Comparison of ENCODE assay signal across 11 cellular contexts in the genomic region with DNA sequence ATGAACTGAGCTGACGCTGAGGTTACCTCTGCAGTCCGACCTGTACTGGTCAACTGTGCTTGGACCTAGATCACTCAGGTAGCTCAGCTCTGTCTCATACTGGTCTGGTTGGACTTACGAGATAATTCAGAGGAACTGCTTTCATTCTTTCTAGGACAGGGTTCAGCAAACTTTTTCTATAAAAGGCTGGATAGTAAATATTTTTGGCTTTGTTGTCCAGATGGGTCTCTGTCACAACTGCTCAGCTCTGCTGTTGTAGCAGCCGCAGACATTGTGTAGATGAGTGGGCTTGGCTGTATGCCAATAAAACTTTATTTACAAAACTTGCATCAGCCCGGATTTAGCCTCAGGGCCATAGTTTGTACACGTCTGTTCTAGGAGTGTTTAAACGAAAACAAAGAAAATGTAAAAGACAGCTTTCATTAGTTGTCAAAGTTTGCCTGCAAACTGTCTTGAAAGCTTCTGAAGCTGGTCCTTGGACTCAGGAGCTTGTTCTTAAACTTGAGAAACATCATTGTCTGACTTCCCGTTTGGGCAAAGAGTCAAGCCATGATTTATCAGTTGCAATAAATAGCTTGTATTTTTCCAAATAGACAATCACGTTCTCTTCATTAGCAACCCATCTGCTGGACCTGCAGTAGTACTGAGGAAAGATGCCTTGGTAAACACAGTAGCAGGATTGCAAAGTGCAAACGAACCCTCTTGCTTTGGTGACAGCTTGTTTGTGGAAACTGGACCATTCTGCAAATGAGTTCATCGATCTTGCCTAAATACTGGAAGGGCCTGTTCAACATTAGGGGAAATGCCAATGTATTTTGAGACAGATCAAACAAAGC.
DNase-seq lines count a peak whose midpoint lies in the region; ATAC-seq and TF ChIP-seq lines count a peak whose summit lies in the region.
"Had no signal": no experiment of that assay in that cellular context is flagged by ENCODE, and none has a peak within 500 bp of the region (broad histone marks: within the 10 kb centered on the region; RNA-seq: fewer than 3 reads in every experiment).

No MANE protein-coding gene starts in this region.

- H3K4me1 ChIP-seq in right lobe of liver, result peaks cover 0 to 21% (median 7%) of the 10 kb centered on the region in 4 donors

- no peaks in the 10 kb centered on the region for H3K27me3 ChIP-seq in right lobe of liver

- ATAC-seq in right lobe of liver, result peak; percentile 80 to 88 (median 86)

- DNase-seq in DMS79 treated with DMSO at 0.1 percent for 48 hours (lab: John Stamatoyannopoulos, UW) (peak; percentile 40), DMS79 (lab: John Stamatoyannopoulos, UW) (no peak), NCI-H2171 (lab: John Stamatoyannopoulos, UW) (peak; percentile 30), amniotic epithelial cell (ENCODE audit: low read depth) (peak; percentile 15), right lobe of liver (no peak), KBM-7 (no peak), SIG-M5 treated with dmso at 0.1 percent for 504 hours (lab: John Stamatoyannopoulos, UW; ENCODE audit: unreplicated experiment) (no peak), SKM-1 (lab: John Stamatoyannopoulos, UW; ENCODE audit: unreplicated experiment) (no peak)
- DNase-seq: activated naive CD8-positive, alpha-beta T cell treated with anti-CD3 and anti-CD28 coated beads, Interleukin-2, amount 10 ng/mL, durations not matched to agents 7 days and 5 days; effector CD4-positive, alpha-beta T cell; NCI-H510A had no signal

- H3K9me3 ChIP-seq in right lobe of liver, result no peaks in the 10 kb centered on the region

- in situ Hi-C loops in KBM-7 (cut with MboI; ENCODE audit: low pct_unique_long_range_greater_than_20kb, low sequenced_read_pairs), result no loop called here

- H3K36me3 ChIP-seq in right lobe of liver, result no peaks in the 10 kb centered on the region

- intact Hi-C loops in right lobe of liver (cut with DNase I), result no loop called here

- no peak for TF ChIP-seq CTCF in right lobe of liver (IDR thresholded peaks at IDR 0.05)

- 49% methylated on average over 11 of the region's 11 CpGs for WGBS in right lobe of liver (ENCODE audit: insufficient coverage, low coverage, low lambda C conversion rate, missing lambda C conversion rate)

- H3K27ac ChIP-seq in right lobe of liver, result peak overlapping the region in 1 of 3 donors; percentile 7

- no peak for TF ChIP-seq POLR2A in right lobe of liver (IDR thresholded peaks at IDR 0.05)

- no peak overlapping the region for H3K4me3 ChIP-seq in right lobe of liver

Comparison
In these comparisons a context has a peak if more than half of its experiments do, and no peak if none do; other contexts are left out.
1. DNase-seq: peak in DMS79 treated with DMSO at 0.1 percent for 48 hours (single experiment), NCI-H2171 (single experiment) and amniotic epithelial cell (single experiment); none in DMS79 (single experiment), right lobe of liver (0 of 3), KBM-7 (single experiment), SIG-M5 treated with dmso at 0.1 percent for 504 hours (single experiment) and SKM-1 (single experiment).